27 cellular contexts compared by ENCODE assay signal in the genomic region with DNA sequence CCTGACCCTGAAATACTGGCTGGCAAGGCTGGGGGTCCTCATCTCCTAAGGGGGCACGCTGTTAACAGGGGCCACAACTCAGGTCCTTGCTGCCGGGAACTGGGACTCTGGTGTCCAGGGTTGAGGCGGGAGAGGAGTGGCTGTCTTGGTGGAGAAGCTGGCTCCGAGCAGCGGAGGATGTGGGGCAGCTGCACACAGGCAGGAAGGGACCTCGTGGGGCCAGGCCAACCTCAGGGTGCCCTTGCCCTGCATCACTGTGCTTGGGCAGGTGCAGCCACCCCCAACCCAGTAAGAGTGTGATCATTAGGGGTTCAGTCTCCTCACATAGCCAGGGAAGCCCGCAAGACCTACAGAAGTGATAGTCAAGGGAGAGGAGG. TPM values are rescaled to one million over a fixed set of nuclear protein-coding genes. Genes with fewer than 3 reads are reported as not detected.
DNase-seq lines count a peak whose midpoint lies in the region; ATAC-seq and TF ChIP-seq lines count a peak whose summit lies in the region.
"Had no signal": no experiment of that assay in that cellular context is flagged by ENCODE, and none has a peak within 500 bp of the region (broad histone marks: within the 10 kb centered on the region; RNA-seq: fewer than 3 reads in every experiment).

No MANE protein-coding gene starts in this region.

- H3K36me3 Mint-ChIP-seq in chondrocyte (ENCODE audit: low read depth), result peaks cover 3% of the 10 kb centered on the region
- H3K36me3 Mint-ChIP-seq in MCF 10A (ENCODE audit: insufficient read depth, unreplicated experiment), result peaks cover 6% of the 10 kb centered on the region

- ATAC-seq in Right ventricle myocardium superior (ENCODE audit: poor library complexity) (no peak), left ventricle myocardium superior (no peak)
- ATAC-seq: GM23338 had no signal

- peak overlapping the region; percentile 50 for H3K18ac ChIP-seq in neuronal stem cell (ENCODE audit: low read length)

- no peak overlapping the region for H2AFZ ChIP-seq in neuronal stem cell (ENCODE audit: low read length)
- H2AFZ ChIP-seq: GM23338, PC-9 had no signal

- no CpG with 5 or more reads among the region's 7 CpGs for WGBS in neuronal stem cell (ENCODE audit: extremely low coverage in 2 of 2, insufficient read length in 2 of 2, insufficient replicate concordance in 1 of 2), 2 donors

- H4K8ac ChIP-seq in neuronal stem cell (ENCODE audit: low read depth, low read length), result no peak overlapping the region

- no peak overlapping the region for H3K4me2 ChIP-seq in neuronal stem cell (ENCODE audit: insufficient read depth, low read length, poor library complexity, severe bottlenecking)
- H3K4me2 ChIP-seq: GM23338, PC-9 had no signal

- TF ChIP-seq CTCF in chondrocyte (IDR thresholded peaks at IDR 0.05) (no peak), MCF 10A (IDR thresholded peaks at IDR 0.05; ENCODE audit: unreplicated experiment) (no peak)

- H3K79me1 ChIP-seq in neuronal stem cell (ENCODE audit: low read depth, low read length), result no peaks in the 10 kb centered on the region

- peaks cover 18% of the 10 kb centered on the region for H3K27me3 Mint-ChIP-seq in chondrocyte (ENCODE audit: low read depth)
- H3K27me3 Mint-ChIP-seq in MCF 10A (ENCODE audit: insufficient read depth, unreplicated experiment), result peaks cover 44% of the 10 kb centered on the region

- peak overlapping the region; percentile 11 for H2AK5ac ChIP-seq in neuronal stem cell (ENCODE audit: low read depth, low read length)

- intact Hi-C loops in Right ventricle myocardium superior (cut with DNase I), result no loop called here
- intact Hi-C loops in left ventricle myocardium superior (cut with micrococcal nuclease), result no loop called here
- intact Hi-C loops in MCF 10A (cut with micrococcal nuclease), result no loop called here

- H3K9me3 ChIP-seq in neuronal stem cell (replicated peaks in 1 of 2; ENCODE audit: control insufficient read depth in 2 of 2, insufficient read depth in 1 of 2, low read depth in 1 of 2, low read length in 2 of 2), result peaks cover 0 to 7% of the 10 kb centered on the region in 2 donors
- H3K9me3 ChIP-seq: MG63 had no signal

- CTCF ChIA-PET in MCF 10A (lab: Yijun Ruan, JAX), result interaction anchor here (1.1 kb wide), 1 partner anchor 12 kb away, joined by 3 read pairs; no protein-coding TSS in a partner anchor

- H2BK15ac ChIP-seq in neuronal stem cell (ENCODE audit: low read length), result no peak overlapping the region

- H3K4me1 ChIP-seq in neuronal stem cell (ENCODE audit: control insufficient read depth in 2 of 2, insufficient read depth in 1 of 2, low read depth in 1 of 2, low read length in 2 of 2), result no peaks in the 10 kb centered on the region

- H2BK12ac ChIP-seq in neuronal stem cell (ENCODE audit: low read length), result no peak overlapping the region

- DNase-seq in Right ventricle myocardium superior (peak; percentile 30), left ventricle myocardium superior (no peak), chondrocyte (ENCODE audit: low spot score) (peak; percentile 62), neuronal stem cell (ENCODE audit: low spot score) (no peak), SKM-1 treated with dmso at 0.1 percent for 144 hours (lab: John Stamatoyannopoulos, UW; ENCODE audit: unreplicated experiment) (no peak), MCF 10A (ENCODE audit: unreplicated experiment) (no peak)
- DNase-seq in activated CD8-positive, alpha-beta memory T cell treated with anti-CD3 and anti-CD28 coated beads, Interleukin-2, amount 50 U/mL, for 4 hours, result no peak
- DNase-seq: HCEC 1CT; KBM-7; MG63; NCI-H1105 treated with DMSO at 0.1 percent for 48 hours; NCI-H146; NCI-H1930; NCI-H2107; NCI-H446 treated with DMSO at 0.1 percent for 48 hours; NCI-H526; NCI-H82; NK-92 treated with Interleukin-12 subunit alpha and Interleukin-12 subunit beta, amount 100 ng/mL, for 24 hours; PC-9; SHP77 had no signal

- no peak overlapping the region for H3K9ac ChIP-seq in neuronal stem cell (ENCODE audit: low read depth, low read length, poor library complexity)

- H3K27me3 ChIP-seq in neuronal stem cell (ENCODE audit: control insufficient read depth in 3 of 3, insufficient read depth in 3 of 3, low read depth in 1 of 3, low read length in 3 of 3), result peaks cover 0 to 6% (median 0%) of the 10 kb centered on the region in 3 experiments
- H3K27me3 ChIP-seq: MG63 had no signal

- no TSS peak for BruUV-seq in MCF 10A (replicated peaks; lab: Mats Ljungman, UMichigan)

- peak overlapping the region; percentile 90 for H3K23ac ChIP-seq in neuronal stem cell (ENCODE audit: low read depth, low read length, poor library complexity)

- H2BK5ac ChIP-seq in neuronal stem cell (ENCODE audit: low read length), result peak overlapping the region; percentile 45

- no peak overlapping the region for H4K91ac ChIP-seq in neuronal stem cell (ENCODE audit: low read depth, low read length, poor library complexity)

- peak overlapping the region; percentile 56 for H3K14ac ChIP-seq in neuronal stem cell (ENCODE audit: low read length)

- H3K4ac ChIP-seq in neuronal stem cell (ENCODE audit: low read length), result no peak overlapping the region

- no peak overlapping the region for H2BK120ac ChIP-seq in neuronal stem cell (ENCODE audit: low read depth, low read length)

- H3K27ac ChIP-seq in neuronal stem cell (replicated peaks; ENCODE audit: low read length), result no peak overlapping the region
- H3K27ac ChIP-seq: PC-9 had no signal

- H3K4me3 ChIP-seq in neuronal stem cell (ENCODE audit: low read length in 2 of 2), result no peak overlapping the region
- H3K4me3 ChIP-seq: GM23338, MG63, PC-9 had no signal

- H3K4me3 Mint-ChIP-seq in chondrocyte (ENCODE audit: unreplicated experiment) (no peak overlapping the region), MCF 10A (ENCODE audit: unreplicated experiment) (no peak overlapping the region)
- H3K4me3 Mint-ChIP-seq: CD4-positive, alpha-beta T cell; GM23338 had no signal

- POLR2A ChIA-PET in MCF 10A (lab: Yijun Ruan, JAX), result interaction anchor here (1.1 kb wide), 1 partner anchor 113 kb away, joined by 3 read pairs; no protein-coding TSS in a partner anchor

- H3K27ac Mint-ChIP-seq in chondrocyte (ENCODE audit: unreplicated experiment) (no peak overlapping the region), MCF 10A (ENCODE audit: low read depth, unreplicated experiment) (no peak overlapping the region)
- H3K27ac Mint-ChIP-seq: CD4-positive, alpha-beta T cell; GM23338 had no signal

- H3K9me3 Mint-ChIP-seq in chondrocyte (ENCODE audit: low read depth) (peaks cover 8% of the 10 kb centered on the region), MCF 10A (ENCODE audit: unreplicated experiment) (peaks cover 9% of the 10 kb centered on the region)
- H3K9me3 Mint-ChIP-seq: CD4-positive, alpha-beta T cell; GM23338 had no signal

- no peaks in the 10 kb centered on the region for H3K36me3 ChIP-seq in neuronal stem cell (replicated peaks in 1 of 2; ENCODE audit: control insufficient read depth in 2 of 2, insufficient read depth in 2 of 2, low read length in 2 of 2)
- H3K36me3 ChIP-seq: MG63 had no signal

- H3K4me1 Mint-ChIP-seq in chondrocyte (ENCODE audit: low read depth) (peaks cover 9% of the 10 kb centered on the region), MCF 10A (ENCODE audit: insufficient read depth, unreplicated experiment) (peaks cover 35% of the 10 kb centered on the region)

RNA-seq across cellular contexts. Expression of a gene that starts 12.6 kb away (rescaled TPM):
- 1.1 TPM for total RNA-seq in Right ventricle myocardium superior
- total RNA-seq in left ventricle myocardium superior, result 2.1 TPM
- 0.46 to 2.3 TPM (median 2.3 TPM) in 3 replicates for total RNA-seq in chondrocyte
- 9.5 TPM for polyA plus RNA-seq in neuronal stem cell (2013, experiment 1 of 2)
- 9.3 TPM for polyA plus RNA-seq in neuronal stem cell (2013, experiment 2 of 2)
- total RNA-seq in MCF 10A (2022), result not detected in 2 replicates
- total RNA-seq: A172, RPMI7951, SK-MEL-5 had no signal

RNA-seq across cellular contexts. Expression of a gene that starts 36.6 kb away (rescaled TPM):
- not detected for total RNA-seq in Right ventricle myocardium superior
- total RNA-seq in left ventricle myocardium superior, result not detected
- total RNA-seq in chondrocyte, result not detected in 3 replicates
- polyA plus RNA-seq in neuronal stem cell (2013, experiment 1 of 2), result not detected
- polyA plus RNA-seq in neuronal stem cell (2013, experiment 2 of 2), result not detected
- total RNA-seq in MCF 10A (2022), result not detected in 2 replicates
- total RNA-seq: A172; CD4-positive, alpha-beta T cell; GM23338; LHCN-M2; PC-9; RPMI7951; SK-MEL-5 had no signal
- polyA plus RNA-seq: BJ had no signal

Comparison
In these comparisons a context has a peak if more than half of its experiments do, and no peak if none do; other contexts are left out.
1. DNase-seq: peak in Right ventricle myocardium superior (single experiment) and chondrocyte (single experiment); none in left ventricle myocardium superior (single experiment), neuronal stem cell (single experiment), SKM-1 treated with dmso at 0.1 percent for 144 hours (single experiment), MCF 10A (single experiment) and activated CD8-positive, alpha-beta memory T cell treated with anti-CD3 and anti-CD28 coated beads, Interleukin-2, amount 50 U/mL, for 4 hours (single experiment).